ENCODE assay signal across 20 cellular contexts in genomic region chr10:14486777-14487510, GRCh38.
DNase-seq lines count a peak whose midpoint lies in the region; ATAC-seq and TF ChIP-seq lines count a peak whose summit lies in the region.
"Had no signal": no experiment of that assay in that cellular context is flagged by ENCODE, and none has a peak within 500 bp of the region (broad histone marks: within the 10 kb centered on the region; RNA-seq: fewer than 3 reads in every experiment).

No MANE protein-coding gene starts in this region.

- peaks cover 61% of the 10 kb centered on the region for H3K27me3 Mint-ChIP-seq in Calu3 (ENCODE audit: unreplicated experiment)

- no TSS peak for BruUV-seq in Calu3 (replicated peaks; lab: Mats Ljungman, UMichigan)

- intact Hi-C loops in Calu3 (cut with micrococcal nuclease; ENCODE audit: unreplicated experiment): no loop called here
- intact Hi-C loops in lower lobe of right lung (cut with DNase I): no loop called here

- H3K27me3 ChIP-seq in lower lobe of right lung (ENCODE audit: low read depth): peaks cover 12% of the 10 kb centered on the region

- no peaks in the 10 kb centered on the region for H3K36me3 ChIP-seq in lower lobe of right lung
- H3K36me3 ChIP-seq: heart left ventricle had no signal

- DNase-seq in Calu3 (peak; percentile 8), NCI-H146 (lab: John Stamatoyannopoulos, UW) (peak; percentile 92), lower lobe of right lung (no peak), retina (no peak), GDM1 (lab: John Stamatoyannopoulos, UW) (no peak), T1000 (lab: John Stamatoyannopoulos, UW) (no peak)
- DNase-seq: activated CD4-positive, alpha-beta memory T cell treated with anti-CD3 and anti-CD28 coated beads for 36 hours; heart left ventricle; left cardiac atrium; naive thymus-derived CD8-positive, alpha-beta T cell; NCI-H510A treated with DMSO at 0.1 percent for 48 hours; right cardiac atrium; stimulated activated CD4-positive, alpha-beta T cell treated with anti-CD3 and anti-CD28 coated beads, Interleukin-4, amount 100 ng/mL, for 24 hours had no signal

- H3K27ac Mint-ChIP-seq in Calu3 (ENCODE audit: unreplicated experiment): no peak overlapping the region
- H3K27ac Mint-ChIP-seq: activated CD4-positive, alpha-beta memory T cell treated with anti-CD3 and anti-CD28 coated beads for 36 hours; activated T-helper 2 cell treated with anti-CD3 and anti-CD28 coated beads, Interferon-gamma antibody, Interleukin-2, Interleukin-4, amounts not matched to agents 10 μg/mL and 5 μg/mL and 100 μg/mL, durations not matched to agents 14 hours and 24 hours and 36 hours; B cell; naive thymus-derived CD8-positive, alpha-beta T cell; stimulated activated memory B cell treated with anti-CD40 and anti-IgM and Interleukin-4, amounts not matched to agents 10 μg/mL and 1 μg/mL and 100 μg/mL, for 72 hours had no signal

- no peak overlapping the region for H3K4me3 Mint-ChIP-seq in Calu3 (ENCODE audit: low read depth, unreplicated experiment)
- H3K4me3 Mint-ChIP-seq: activated CD4-positive, alpha-beta memory T cell treated with anti-CD3 and anti-CD28 coated beads for 36 hours; B cell; central memory CD8-positive, alpha-beta T cell; naive thymus-derived CD8-positive, alpha-beta T cell; stimulated activated memory B cell treated with anti-CD40 and anti-IgM and Interleukin-4, amounts not matched to agents 10 μg/mL and 1 μg/mL and 100 μg/mL, for 72 hours had no signal

- H3K4me3 ChIP-seq in lower lobe of right lung: no peak overlapping the region
- H3K4me3 ChIP-seq: heart left ventricle had no signal

- peak; percentile 21 to 46 for ATAC-seq in lower lobe of right lung
- no peak for ATAC-seq in HG03432 (IDR thresholded peaks at IDR 0.05; ENCODE audit: unreplicated experiment)
- ATAC-seq: heart left ventricle; left cardiac atrium; naive thymus-derived CD8-positive, alpha-beta T cell; right cardiac atrium; Right ventricle myocardium inferior; stimulated activated memory B cell treated with anti-CD40 and anti-IgM and Interleukin-4, amounts not matched to agents 10 μg/mL and 1 μg/mL and 100 μg/mL, for 72 hours had no signal

- H3K9me3 Mint-ChIP-seq in Calu3 (ENCODE audit: low read depth, unreplicated experiment): peaks cover 4% of the 10 kb centered on the region
- H3K9me3 Mint-ChIP-seq: activated CD4-positive, alpha-beta memory T cell treated with anti-CD3 and anti-CD28 coated beads for 36 hours; activated T-helper 2 cell treated with anti-CD3 and anti-CD28 coated beads, Interferon-gamma antibody, Interleukin-2, Interleukin-4, amounts not matched to agents 10 μg/mL and 5 μg/mL and 100 μg/mL, durations not matched to agents 14 hours and 24 hours and 36 hours; central memory CD8-positive, alpha-beta T cell had no signal

- CTCF ChIA-PET in Calu3 (lab: Charles Lee): interaction anchor here (0.7 kb wide), 2 partner anchors 82 to 392 kb away, joined by 3 read pairs; no protein-coding TSS in a partner anchor

- H3K27ac ChIP-seq in angular gyrus (ENCODE audit: low read depth, low read length): peak overlapping the region; percentile 37
- H3K27ac ChIP-seq in lower lobe of right lung: no peak overlapping the region
- H3K27ac ChIP-seq: heart left ventricle had no signal

- peaks cover 14% of the 10 kb centered on the region for H3K4me1 Mint-ChIP-seq in Calu3 (ENCODE audit: low read depth, unreplicated experiment)
- H3K4me1 Mint-ChIP-seq: central memory CD8-positive, alpha-beta T cell; stimulated activated memory B cell treated with anti-CD40 and anti-IgM and Interleukin-4, amounts not matched to agents 10 μg/mL and 1 μg/mL and 100 μg/mL, for 72 hours had no signal

- no peaks in the 10 kb centered on the region for H3K9me3 ChIP-seq in lower lobe of right lung

- peaks cover 7% of the 10 kb centered on the region for H3K4me1 ChIP-seq in lower lobe of right lung
- H3K4me1 ChIP-seq: heart left ventricle had no signal

- TF ChIP-seq CTCF in Calu3 (IDR thresholded peaks at IDR 0.05; ENCODE audit: unreplicated experiment) (no peak), lower lobe of right lung (IDR thresholded peaks at IDR 0.05) (no peak)

- no peaks in the 10 kb centered on the region for H3K36me3 Mint-ChIP-seq in Calu3 (ENCODE audit: insufficient read depth, unreplicated experiment)
- H3K36me3 Mint-ChIP-seq: activated CD4-positive, alpha-beta memory T cell treated with anti-CD3 and anti-CD28 coated beads for 36 hours; stimulated activated memory B cell treated with anti-CD40 and anti-IgM and Interleukin-4, amounts not matched to agents 10 μg/mL and 1 μg/mL and 100 μg/mL, for 72 hours had no signal

Comparison
In these comparisons a context has a peak if more than half of its experiments do, and no peak if none do; other contexts are left out.
1. DNase-seq: peak in Calu3 (single experiment) and NCI-H146 (single experiment); none in lower lobe of right lung (single experiment), retina (single experiment), GDM1 (single experiment) and T1000 (single experiment).